In the genomic region with DNA sequence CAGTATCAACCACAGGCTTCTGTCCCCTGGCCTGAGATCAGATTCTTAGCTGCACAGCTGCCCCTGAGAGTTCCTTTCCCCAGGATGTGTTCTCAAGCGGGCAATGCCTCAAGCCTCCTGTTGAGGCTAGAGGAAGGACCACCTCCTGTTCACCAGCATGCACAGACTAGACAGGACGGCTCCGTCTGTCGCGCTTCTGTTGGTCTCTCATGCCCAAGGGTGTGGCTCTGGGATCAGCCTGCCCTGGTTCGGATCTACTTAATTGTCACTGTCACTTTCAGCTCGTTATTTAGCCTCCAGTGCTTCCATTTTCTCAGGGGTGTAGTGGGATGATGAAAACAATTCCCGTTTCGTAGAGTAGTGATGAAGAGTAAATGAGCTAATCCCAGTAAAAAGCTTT, we compare ENCODE assay signal across 20 cellular contexts.
"Had no signal": no experiment of that assay in that cellular context is flagged by ENCODE, and none has a peak within 500 bp of the region (broad histone marks: within the 10 kb centered on the region; RNA-seq: fewer than 3 reads in every experiment).

No MANE protein-coding gene starts in this region.

- ATAC-seq: activated CD4-positive, alpha-beta T cell treated with anti-CD3 and anti-CD28 coated beads for 36 hours; activated naive CD4-positive, alpha-beta T cell treated with anti-CD3 and anti-CD28 coated beads, Interleukin-2, amount 50 U/mL, for 72 hours; gastroesophageal sphincter; heart right ventricle; right cardiac atrium; WTC11 had no signal

- H3K36me3 ChIP-seq: adrenal gland, esophagus muscularis mucosa, gastroesophageal sphincter, heart right ventricle, left ventricle myocardium inferior had no signal

- H3K27ac Mint-ChIP-seq: activated CD4-positive, alpha-beta T cell treated with anti-CD3 and anti-CD28 coated beads for 36 hours; activated naive CD4-positive, alpha-beta T cell treated with anti-CD3 and anti-CD28 coated beads, Interleukin-2, amount 50 U/mL, for 72 hours; dendritic cell treated with granulocyte-macrophage colony-stimulating factor and Interleukin-4, amounts not matched to agents 40 ng/mL and 50 ng/mL, for 4 days; immature natural killer cell; stimulated activated naive CD8-positive, alpha-beta T cell treated with anti-CD3 and anti-CD28 coated beads, Interleukin-15, Interleukin-2, amounts not matched to agents 100 ng/mL and 50 ng/mL, for 24 hours; WTC11 had no signal

- H3K4me3 ChIP-seq: adrenal gland, esophagus muscularis mucosa, gastroesophageal sphincter, heart right ventricle, left ventricle myocardium inferior had no signal

- H3K9me3 Mint-ChIP-seq: activated naive CD4-positive, alpha-beta T cell treated with anti-CD3 and anti-CD28 coated beads, Interleukin-2, amount 50 U/mL, for 72 hours; dendritic cell treated with granulocyte-macrophage colony-stimulating factor and Interleukin-4, amounts not matched to agents 40 ng/mL and 50 ng/mL, for 4 days; immature natural killer cell; stimulated activated naive CD8-positive, alpha-beta T cell treated with anti-CD3 and anti-CD28 coated beads, Interleukin-15, Interleukin-2, amounts not matched to agents 100 ng/mL and 50 ng/mL, for 24 hours; WTC11 had no signal

- H3K27ac ChIP-seq: adrenal gland, esophagus muscularis mucosa, gastroesophageal sphincter, heart right ventricle, left ventricle myocardium inferior had no signal

- H3K4me1 Mint-ChIP-seq: activated CD4-positive, alpha-beta T cell treated with anti-CD3 and anti-CD28 coated beads for 36 hours; immature natural killer cell had no signal

- H3K27me3 ChIP-seq: adrenal gland had no signal

- DNase-seq: activated CD4-positive, alpha-beta T cell treated with anti-CD3 and anti-CD28 coated beads for 36 hours; activated CD4-positive, alpha-beta T cell treated with anti-CD3 and anti-CD28 coated beads, Interleukin-2, amount 50 U/mL, for 48 hours; activated gamma-delta T cell treated with Interleukin-2 at 50 U/mL for 16 hours; adrenal gland; effector memory CD4-positive, alpha-beta T cell; heart right ventricle; immature natural killer cell; kidney glomerular epithelial cell; left ventricle myocardium inferior; mammary epithelial cell; midbrain; right cardiac atrium; stimulated activated CD4-positive, alpha-beta T cell treated with anti-CD3 and anti-CD28 coated beads, Interleukin-2, amount 100 ng/mL, for 24 hours; trophoblast cell had no signal

- H3K9me3 ChIP-seq: adrenal gland, esophagus muscularis mucosa, gastroesophageal sphincter, heart right ventricle, left ventricle myocardium inferior had no signal

- H3K4me1 ChIP-seq: adrenal gland, esophagus muscularis mucosa, gastroesophageal sphincter, heart right ventricle, left ventricle myocardium inferior had no signal

- H3K4me3 Mint-ChIP-seq: activated CD4-positive, alpha-beta T cell treated with anti-CD3 and anti-CD28 coated beads for 36 hours; dendritic cell treated with granulocyte-macrophage colony-stimulating factor and Interleukin-4, amounts not matched to agents 40 ng/mL and 50 ng/mL, for 4 days; immature natural killer cell; stimulated activated naive CD8-positive, alpha-beta T cell treated with anti-CD3 and anti-CD28 coated beads, Interleukin-15, Interleukin-2, amounts not matched to agents 100 ng/mL and 50 ng/mL, for 24 hours; WTC11 had no signal

- H3K36me3 Mint-ChIP-seq: activated naive CD4-positive, alpha-beta T cell treated with anti-CD3 and anti-CD28 coated beads, Interleukin-2, amount 50 U/mL, for 72 hours; immature natural killer cell; WTC11 had no signal
